In the genomic region with DNA sequence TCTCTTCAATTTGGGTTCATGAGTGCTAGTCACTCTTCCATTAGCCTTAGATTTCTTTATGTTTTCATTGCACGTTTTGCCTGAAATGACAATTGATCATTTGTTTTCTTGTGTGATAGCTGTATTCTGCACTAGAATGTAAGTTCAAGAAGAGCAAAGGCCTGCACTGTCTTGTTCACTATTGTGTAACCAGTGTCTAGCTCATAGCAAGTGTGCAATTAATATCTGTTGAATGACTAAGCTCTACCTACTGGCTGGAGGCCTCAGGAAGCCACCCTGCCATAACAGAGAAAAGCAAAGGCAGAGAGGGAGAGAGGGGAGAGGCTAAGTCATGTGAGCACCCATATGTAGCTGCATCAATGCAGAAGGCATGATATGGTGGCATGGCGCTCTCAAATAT, we compare ENCODE assay signal across 20 cellular contexts.
DNase-seq lines count a peak whose midpoint lies in the region; ATAC-seq and TF ChIP-seq lines count a peak whose summit lies in the region.
"Had no signal": no experiment of that assay in that cellular context is flagged by ENCODE, and none has a peak within 500 bp of the region (broad histone marks: within the 10 kb centered on the region; RNA-seq: fewer than 3 reads in every experiment).

No MANE protein-coding gene starts in this region.

- H4K91ac ChIP-seq in IMR-90 (ENCODE audit: insufficient read depth, low read depth, low read length) (no peak overlapping the region), mesenchymal stem cell (ENCODE audit: low read length) (no peak overlapping the region)

- H3K27me3 Mint-ChIP-seq in endodermal cell (ENCODE audit: insufficient read depth): no peaks in the 10 kb centered on the region
- H3K27me3 Mint-ChIP-seq: CD8-positive, alpha-beta memory T cell; IgD-negative memory B cell had no signal

- H2BK15ac ChIP-seq in IMR-90 (ENCODE audit: low read depth, low read length) (no peak overlapping the region), mesenchymal stem cell (ENCODE audit: low read depth, poor library complexity, severe bottlenecking) (no peak overlapping the region)

- no peaks in the 10 kb centered on the region for H3K4me1 Mint-ChIP-seq in endodermal cell
- H3K4me1 Mint-ChIP-seq: CD8-positive, alpha-beta memory T cell; IgD-negative memory B cell had no signal

- H3K9me3 ChIP-seq in IMR-90 (ENCODE audit: control insufficient read depth, insufficient read depth, low read length) (no peaks in the 10 kb centered on the region), endodermal cell (ENCODE audit: control insufficient read depth, low read length) (no peaks in the 10 kb centered on the region), mesenchymal stem cell (ENCODE audit: control insufficient read depth, low read length) (no peaks in the 10 kb centered on the region)

- TF ChIP-seq CTCF in IMR-90 (conservative IDR thresholded peaks at IDR 0.05; ENCODE audit: low read depth, low read length): no peak
- no peak for TF ChIP-seq CTCF in endodermal cell (conservative IDR thresholded peaks at IDR 0.05)

- H3K27me3 ChIP-seq in IMR-90 (ENCODE audit: control insufficient read depth, insufficient read depth, low read length) (no peaks in the 10 kb centered on the region), endodermal cell (ENCODE audit: control insufficient read depth, insufficient read depth, low read length, poor library complexity, severe bottlenecking) (no peaks in the 10 kb centered on the region), mesenchymal stem cell (ENCODE audit: control insufficient read depth in 1 of 2, insufficient read depth in 1 of 2, low read length in 2 of 2) (no peaks in the 10 kb centered on the region)

- CTCF ChIA-PET in IMR-90 (lab: Yijun Ruan, JAX): no interaction called here

- ATAC-seq in IMR-90 (ENCODE audit: low read depth) (no peak), GM21381 (IDR thresholded peaks at IDR 0.05; ENCODE audit: unreplicated experiment) (no peak), GM18868 (IDR thresholded peaks at IDR 0.05; ENCODE audit: unreplicated experiment) (no peak)
- ATAC-seq: HCT116 had no signal

- H4K20me1 ChIP-seq in IMR-90 (ENCODE audit: insufficient read depth, low read length): no peaks in the 10 kb centered on the region

- dilution Hi-C loops in IMR-90 (cut with HindIII; ENCODE audit: low sequenced_read_pairs, unreplicated experiment): no loop called here

- H3K56ac ChIP-seq in IMR-90 (ENCODE audit: extremely low read depth, insufficient read depth, low read length): no peak overlapping the region

- H3K4me2 ChIP-seq in IMR-90 (ENCODE audit: low read depth, low read length): no peak overlapping the region
- no peak overlapping the region for H3K4me2 ChIP-seq in mesenchymal stem cell (ENCODE audit: low read length, poor library complexity, severe bottlenecking)

- TF ChIP-seq POLR2A in IMR-90 (IDR thresholded peaks at IDR 0.05; ENCODE audit: low read depth, low read length): no peak

- H3K9me1 ChIP-seq in IMR-90 (ENCODE audit: insufficient read depth, low read length): no peaks in the 10 kb centered on the region

- no peak overlapping the region for H3K9ac ChIP-seq in IMR-90 (ENCODE audit: low read depth, low read length)
- H3K9ac ChIP-seq in endodermal cell (ENCODE audit: extremely low read depth, low read length, poor library complexity, severe bottlenecking): no peak overlapping the region
- no peak overlapping the region for H3K9ac ChIP-seq in mesenchymal stem cell (ENCODE audit: low read length)

- in situ Hi-C loops in IMR-90 (cut with MboI; ENCODE audit: low sequenced_read_pairs): no loop called here

- H2BK120ac ChIP-seq in IMR-90 (ENCODE audit: low read depth, low read length) (no peak overlapping the region), mesenchymal stem cell (ENCODE audit: low read depth, low read length) (no peak overlapping the region)

- H3K27ac ChIP-seq in IMR-90 (ENCODE audit: insufficient read depth, low read length) (no peak overlapping the region), endodermal cell (ENCODE audit: low read depth, low read length) (peak overlapping the region; percentile 19), mesenchymal stem cell (ENCODE audit: low read length, poor library complexity, severe bottlenecking) (peak overlapping the region; percentile 85), caudate nucleus (ENCODE audit: low read depth, low read length) (no peak overlapping the region)
- H3K27ac ChIP-seq: C4-2B had no signal

- H4K5ac ChIP-seq in IMR-90 (ENCODE audit: low read depth, low read length): no peak overlapping the region

- H2AK9ac ChIP-seq in IMR-90 (replicated peaks; ENCODE audit: low read depth, low read length, poor library complexity): no peak overlapping the region

- H3K4me1 ChIP-seq in IMR-90 (ENCODE audit: control insufficient read depth, insufficient read depth, low read length) (peaks cover 9% of the 10 kb centered on the region), endodermal cell (ENCODE audit: control insufficient read depth, insufficient read depth, low read length) (no peaks in the 10 kb centered on the region), mesenchymal stem cell (ENCODE audit: control insufficient read depth, insufficient read depth, low read depth, low read length) (peaks cover 4% of the 10 kb centered on the region)

- no peak overlapping the region for H3K23ac ChIP-seq in IMR-90 (ENCODE audit: low read depth, low read length)
- H3K23ac ChIP-seq in mesenchymal stem cell (ENCODE audit: low read length in 2 of 2): no peak overlapping the region

- no peak overlapping the region for H3K14ac ChIP-seq in IMR-90 (replicated peaks; ENCODE audit: low read depth, low read length)
- H3K14ac ChIP-seq in mesenchymal stem cell (ENCODE audit: low read length in 2 of 2): no peak overlapping the region

- no peak overlapping the region for H3K4me3 Mint-ChIP-seq in endodermal cell
- H3K4me3 Mint-ChIP-seq: CD8-positive, alpha-beta memory T cell; IgD-negative memory B cell had no signal

- no peak overlapping the region for H3K4ac ChIP-seq in IMR-90 (ENCODE audit: low read depth, low read length)
- H3K4ac ChIP-seq in mesenchymal stem cell (ENCODE audit: low read depth in 1 of 2, low read length in 2 of 2): no peak overlapping the region

- no CpG with 5 or more reads among the region's 2 CpGs for WGBS in IMR-90 (ENCODE audit: extremely low coverage in 2 of 2, insufficient read length in 1 of 2), 2 experiments
- 91 to 100% methylated on average over 1 to 2 of the region's 2 CpGs for WGBS in endodermal cell (ENCODE audit: insufficient coverage in 1 of 2, insufficient read length in 1 of 2), 2 experiments
- WGBS in mesenchymal stem cell: 94% methylated on average over 2 of the region's 2 CpGs

- H3K4me3 ChIP-seq in IMR-90 (ENCODE audit: insufficient read depth, low read depth, low read length): no peak overlapping the region
- H3K4me3 ChIP-seq in endodermal cell (ENCODE audit: low read length): no peak overlapping the region
- H3K4me3 ChIP-seq in mesenchymal stem cell (ENCODE audit: insufficient read depth in 1 of 2, low read depth in 1 of 2, low read length in 2 of 2): no peak overlapping the region

- no peak for TF ChIP-seq RAD21 in IMR-90 (IDR thresholded peaks at IDR 0.05; ENCODE audit: low read length)

- H3K36me3 ChIP-seq in IMR-90 (ENCODE audit: control insufficient read depth, insufficient read depth, low read length) (no peaks in the 10 kb centered on the region; the same call in 1 of the 2 replicates), endodermal cell (ENCODE audit: control insufficient read depth, insufficient read depth, low read length) (no peaks in the 10 kb centered on the region), mesenchymal stem cell (ENCODE audit: control insufficient read depth in 1 of 2, insufficient read depth in 2 of 2, low read depth in 1 of 2, low read length in 2 of 2) (peaks cover 0 to 3% of the 10 kb centered on the region in 2 experiments)

- no TSS peak for BruUV-seq in IMR-90 (replicated peaks; lab: Mats Ljungman, UMichigan)

- H3K79me1 ChIP-seq in IMR-90 (ENCODE audit: low read depth in 1 of 2, low read length in 2 of 2): no peaks in the 10 kb centered on the region
- no peaks in the 10 kb centered on the region for H3K79me1 ChIP-seq in mesenchymal stem cell (replicated peaks; ENCODE audit: low read length, poor library complexity, severe bottlenecking)

- H3K27ac Mint-ChIP-seq in endodermal cell: no peak overlapping the region
- H3K27ac Mint-ChIP-seq: CD8-positive, alpha-beta memory T cell; IgD-negative memory B cell had no signal

- no peak overlapping the region for H2AK5ac ChIP-seq in IMR-90 (ENCODE audit: low read depth, low read length)
- peak overlapping the region; percentile 33 for H2AK5ac ChIP-seq in mesenchymal stem cell (ENCODE audit: low read length, severe bottlenecking)

- H3K36me3 Mint-ChIP-seq in endodermal cell (ENCODE audit: low read depth): peaks cover 13% of the 10 kb centered on the region
- H3K36me3 Mint-ChIP-seq: CD8-positive, alpha-beta memory T cell had no signal

- no peak overlapping the region for H2BK20ac ChIP-seq in IMR-90 (ENCODE audit: low read depth, low read length)

- no peak overlapping the region for H3K18ac ChIP-seq in IMR-90 (ENCODE audit: low read depth, low read length)
- no peak overlapping the region for H3K18ac ChIP-seq in mesenchymal stem cell (ENCODE audit: low read depth in 1 of 2, low read length in 2 of 2)

- no peak overlapping the region for H2BK12ac ChIP-seq in mesenchymal stem cell (ENCODE audit: low read length in 2 of 2)

- H4K8ac ChIP-seq in IMR-90 (ENCODE audit: low read depth in 2 of 2, low read length in 2 of 2) (no peak overlapping the region), mesenchymal stem cell (ENCODE audit: low read length) (no peak overlapping the region)

- no peak for DNase-seq in IMR-90
- no peak for DNase-seq in endodermal cell
- DNase-seq in foreskin melanocyte: peak; percentile 2
- no peak for DNase-seq in mesenchymal stem cell
- DNase-seq in NOMO-1 (lab: John Stamatoyannopoulos, UW; ENCODE audit: unreplicated experiment in 2 of 2): no peak
- DNase-seq in caudate nucleus (lab: John Stamatoyannopoulos, UW): no peak
- DNase-seq: AML-193; Calu3; CD8-positive, alpha-beta memory T cell; DMS153; NCI-H1694; NCI-H446; NCI-H526; OCI-M1; Right ventricle myocardium superior had no signal

- POLR2A ChIA-PET in IMR-90 (lab: Charles Lee; ENCODE audit: unreplicated experiment): no interaction called here

- H3K9me3 Mint-ChIP-seq in endodermal cell: peaks cover 11% of the 10 kb centered on the region

- H2AFZ ChIP-seq in IMR-90 (replicated peaks; ENCODE audit: low read length, poor library complexity) (no peak overlapping the region), mesenchymal stem cell (ENCODE audit: low read depth, low read length) (no peak overlapping the region)

- H2BK5ac ChIP-seq in IMR-90 (ENCODE audit: low read depth, low read length, poor library complexity, severe bottlenecking) (no peak overlapping the region), mesenchymal stem cell (ENCODE audit: low read depth, low read length, poor library complexity, severe bottlenecking) (peak overlapping the region; percentile 22)

- intact Hi-C loops in IMR-90 (cut with micrococcal nuclease): no loop called here

TF ChIP-seq in IMR-90, 13 proteins besides CTCF, POLR2A, EP300 and RAD21:
- TF ChIP-seq CEBPB (IDR thresholded peaks at IDR 0.05; ENCODE audit: low read depth, low read length) (0 out of 2 replicates have a peak, but pooled peaks have one; percentile 46), CHD1 (IDR thresholded peaks at IDR 0.05; ENCODE audit: low read depth, low read length) (no peak)

Comparison
In these comparisons a context has a peak if more than half of its experiments do, and no peak if none do; other contexts are left out.
1. H3K27ac ChIP-seq: peak in endodermal cell (single experiment) and mesenchymal stem cell (single experiment); none in IMR-90 (single experiment) and caudate nucleus (single experiment).